ENCODE assay signal across 23 cellular contexts in the genomic region with DNA sequence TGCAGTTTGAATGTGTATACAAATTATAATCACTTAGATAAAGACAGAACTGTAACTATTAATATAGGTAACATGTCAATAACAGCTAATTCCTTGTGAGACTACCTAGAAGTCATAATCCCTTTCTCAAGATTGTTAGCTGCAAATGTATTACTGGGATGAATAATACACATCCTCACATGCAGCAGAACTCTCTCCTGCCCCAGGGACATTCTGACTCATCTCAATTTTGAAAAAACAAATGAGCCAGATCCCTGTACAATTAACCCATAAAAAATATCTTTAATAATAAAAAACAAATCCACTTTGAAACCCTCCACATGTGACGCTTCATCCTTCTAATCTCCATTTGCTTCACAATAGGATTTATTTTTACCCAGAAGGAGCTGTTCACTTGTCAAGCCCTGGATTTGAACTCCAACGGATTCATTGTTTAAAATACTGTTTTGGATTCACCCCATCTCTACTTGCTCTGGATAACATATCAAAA.
"Had no signal": no experiment of that assay in that cellular context is flagged by ENCODE, and none has a peak within 500 bp of the region (broad histone marks: within the 10 kb centered on the region; RNA-seq: fewer than 3 reads in every experiment).

No MANE protein-coding gene starts in this region.

- H3K27ac ChIP-seq: epithelial cell of prostate, esophagus squamous epithelium, heart right ventricle, left lung, lower lobe of right lung, testis, transverse colon had no signal

- H3K4me1 ChIP-seq: esophagus squamous epithelium, heart right ventricle, left lung, lower lobe of right lung, testis, transverse colon had no signal

- H3K36me3 ChIP-seq: esophagus squamous epithelium, heart right ventricle, left lung, lower lobe of right lung, transverse colon had no signal

- H3K9me3 ChIP-seq: lower lobe of right lung, testis, transverse colon had no signal

- DNase-seq: activated B cell treated with CpG ODN at 0.5 μM for 24 hours; activated CD4-positive, alpha-beta T cell treated with anti-CD3 and anti-CD28 coated beads for 36 hours; activated CD8-positive, alpha-beta memory T cell treated with anti-CD3 and anti-CD28 coated beads, Interleukin-2, amount 10 ng/mL, durations not matched to agents 7 days and 5 days; activated CD8-positive, alpha-beta T cell treated with anti-CD3 and anti-CD28 coated beads, Interleukin-2, amount 10 ng/mL, durations not matched to agents 7 days and 5 days; activated T-cell treated with anti-CD3 and anti-CD28 coated beads, Interleukin-2, amount 50 U/mL, for 48 hours; anterior cingulate cortex; dermis blood vessel endothelial cell; effector CD4-positive, alpha-beta T cell; esophagus squamous epithelium; heart right ventricle; left lung; lower lobe of right lung; mesenchymal stem cell; natural killer cell; right cardiac atrium; stimulated activated CD4-positive, alpha-beta T cell treated with anti-CD3 and anti-CD28 coated beads, Interleukin-15, amount 100 ng/mL, for 24 hours; stimulated activated CD4-positive, alpha-beta T cell treated with anti-CD3 and anti-CD28 coated beads, Interleukin-2, amount 100 ng/mL, for 24 hours; stimulated activated naive B cell treated with anti-CD40 and anti-IgM and Interleukin-4, amounts not matched to agents 10 μg/mL and 1 μg/mL and 100 μg/mL, for 72 hours; T-helper 17 cell; T1000; testis; transverse colon had no signal

- ATAC-seq: activated CD4-positive, alpha-beta T cell treated with anti-CD3 and anti-CD28 coated beads for 36 hours; activated CD8-positive, alpha-beta memory T cell treated with anti-CD3 and anti-CD28 coated beads, Interleukin-2, amount 10 ng/mL, durations not matched to agents 7 days and 5 days; activated CD8-positive, alpha-beta T cell treated with anti-CD3 and anti-CD28 coated beads, Interleukin-2, amount 10 ng/mL, durations not matched to agents 7 days and 5 days; heart right ventricle; left lung; lower lobe of right lung; natural killer cell; right cardiac atrium; stimulated activated naive B cell treated with anti-CD40 and anti-IgM and Interleukin-4, amounts not matched to agents 10 μg/mL and 1 μg/mL and 100 μg/mL, for 72 hours; T-helper 17 cell had no signal

- H3K27me3 ChIP-seq: esophagus squamous epithelium, heart right ventricle, left lung, testis, transverse colon had no signal

- H3K4me3 ChIP-seq: esophagus squamous epithelium, heart right ventricle, left lung, lower lobe of right lung, testis, transverse colon had no signal
